20 cellular contexts compared by ENCODE assay signal in genomic region chr4:115850799-115851509, GRCh38.
DNase-seq lines count a peak whose midpoint lies in the region; ATAC-seq and TF ChIP-seq lines count a peak whose summit lies in the region.
"Had no signal": no experiment of that assay in that cellular context is flagged by ENCODE, and none has a peak within 500 bp of the region (broad histone marks: within the 10 kb centered on the region; RNA-seq: fewer than 3 reads in every experiment).

No MANE protein-coding gene starts in this region.

- TF ChIP-seq CTCF in GM20000 (IDR thresholded peaks at IDR 0.05; ENCODE audit: extremely low read depth, missing control alignments) (no peak), transverse colon (IDR thresholded peaks at IDR 0.05) (no peak)

- H3K36me3 ChIP-seq in transverse colon, result no peaks in the 10 kb centered on the region
- H3K36me3 ChIP-seq: esophagus muscularis mucosa, heart left ventricle, tibial nerve had no signal

- in situ Hi-C loops in transverse colon (cut with MboI; ENCODE audit: low pct_ligation_motif_present in 1 of 4, low pct_unique_long_range_greater_than_20kb in 1 of 4, low sequenced_read_pairs in 3 of 4), result loop anchor here in 3 of 4 donors (25.0 kb wide), 3 partner anchors 739 to 1064 kb away; partner anchors contain the start of gene NDST4 (in 1 of the 3)

- intact Hi-C loops in head of caudate nucleus (cut with DNase I), result loop anchor here (10.0 kb wide), 1 partner anchor 1066 kb away; no protein-coding TSS in a partner anchor
- intact Hi-C loops in transverse colon (cut with DNase I; ENCODE audit: low total_unique reads), result no loop called here

- TF ChIP-seq EP300 in transverse colon (IDR thresholded peaks at IDR 0.05; ENCODE audit: low read depth), result no peak

- H3K27me3 ChIP-seq in transverse colon, result no peaks in the 10 kb centered on the region
- H3K27me3 ChIP-seq: esophagus muscularis mucosa, heart left ventricle, tibial nerve had no signal

- H3K4me1 ChIP-seq in transverse colon, result no peaks in the 10 kb centered on the region
- H3K4me1 ChIP-seq: esophagus muscularis mucosa, heart left ventricle, tibial nerve had no signal

- ATAC-seq in GM18502 (IDR thresholded peaks at IDR 0.05; ENCODE audit: poor library complexity, unreplicated experiment) (peak; percentile 78), HG02852 (IDR thresholded peaks at IDR 0.05; ENCODE audit: unreplicated experiment) (peak; percentile 75), HG03469 (IDR thresholded peaks at IDR 0.05; ENCODE audit: unreplicated experiment) (peak; percentile 35)
- ATAC-seq: activated CD8-positive, alpha-beta memory T cell treated with anti-CD3 and anti-CD28 coated beads, Interleukin-2, amount 10 ng/mL, durations not matched to agents 7 days and 5 days; CD8-positive, alpha-beta T cell; heart left ventricle had no signal

- H3K27ac ChIP-seq in transverse colon, result no peak overlapping the region
- H3K27ac ChIP-seq: esophagus muscularis mucosa, heart left ventricle, RWPE1, tibial nerve had no signal

- DNase-seq in GM20000 (ENCODE audit: low spot score) (peak; percentile 4), head of caudate nucleus (no peak), NCI-H226 (no peak), transverse colon (no peak), SK-N-DZ (ENCODE audit: low spot score) (no peak)
- DNase-seq: activated B cell treated with CpG ODN at 0.5 μM for 24 hours; activated CD8-positive, alpha-beta memory T cell treated with anti-CD3 and anti-CD28 coated beads, Interleukin-2, amount 10 ng/mL, durations not matched to agents 7 days and 5 days; activated naive CD4-positive, alpha-beta T cell; heart left ventricle; MM.1S; NCI-H2029 treated with DMSO at 0.1 percent for 48 hours; NCI-H82; nucleus accumbens had no signal

- WGBS in transverse colon (ENCODE audit: low coverage in 1 of 2), 2 donors, result 70 to 100% methylated on average over 2 to 5 of the region's 5 CpGs

- TF ChIP-seq POLR2A in transverse colon (IDR thresholded peaks at IDR 0.05), result no peak

- H3K4me3 ChIP-seq in transverse colon, result no peak overlapping the region
- H3K4me3 ChIP-seq: esophagus muscularis mucosa, heart left ventricle, tibial nerve had no signal

- H3K9me3 ChIP-seq in transverse colon, result no peaks in the 10 kb centered on the region
- H3K9me3 ChIP-seq: esophagus muscularis mucosa, tibial nerve had no signal
